Comparison of ENCODE assay signal across 11 cellular contexts in genomic region chr11:90639687-90640086, GRCh38.
A peak's percentile ranks its signal among the peaks of the same experiment; 100 is the strongest.
DNase-seq lines count a peak whose midpoint lies in the region; ATAC-seq and TF ChIP-seq lines count a peak whose summit lies in the region.
"Had no signal": no experiment of that assay in that cellular context is flagged by ENCODE, and none has a peak within 500 bp of the region (broad histone marks: within the 10 kb centered on the region; RNA-seq: fewer than 3 reads in every experiment).

No MANE protein-coding gene starts in this region.

- DNase-seq in SK-N-SH (no peak), SK-MEL-5 (ENCODE audit: low read depth, low spot score) (peak; percentile 33), stromal cell of bone marrow (ENCODE audit: low read depth) (peak; percentile 1), NCI-H1048 (lab: John Stamatoyannopoulos, UW) (no peak), pons (ENCODE audit: low spot score) (no peak)
- no peak for DNase-seq in activated naive CD8-positive, alpha-beta T cell treated with anti-CD3 and anti-CD28 coated beads, Interleukin-2, amount 50 U/mL, for 24 hours
- DNase-seq: activated CD4-positive, alpha-beta T cell treated with anti-CD3 and anti-CD28 coated beads, Interleukin-2, amount 50 U/mL, for 1 hour; activated naive CD8-positive, alpha-beta T cell treated with anti-CD3 and anti-CD28 coated beads for 36 hours had no signal

- H3K27ac Mint-ChIP-seq in activated naive CD8-positive, alpha-beta T cell treated with anti-CD3 and anti-CD28 coated beads, Interleukin-2, amount 50 U/mL, for 24 hours, result no peak overlapping the region
- H3K27ac Mint-ChIP-seq: activated naive CD8-positive, alpha-beta T cell treated with anti-CD3 and anti-CD28 coated beads for 36 hours; stimulated activated naive CD8-positive, alpha-beta T cell treated with anti-CD3 and anti-CD28 coated beads, Interleukin-15, Interleukin-2, amounts not matched to agents 100 ng/mL and 50 ng/mL, for 24 hours had no signal

- H3K27ac ChIP-seq in SK-N-SH (ENCODE audit: low read depth in 2 of 2, low read length in 1 of 2) (no peak overlapping the region), gastroesophageal sphincter (no peak overlapping the region)

- WGBS in SK-N-SH (ENCODE audit: low lambda C conversion rate), result 7% methylated on average over 1 of the region's 1 CpG
- 0% methylated on average over 1 of the region's 1 CpG; no CpG with 5 or more reads in 1 of the 2 donors for WGBS in gastroesophageal sphincter (ENCODE audit: low coverage in 1 of 2), 2 donors

- no peak overlapping the region for H3K4me2 ChIP-seq in SK-N-SH

- H3K27me3 ChIP-seq in SK-N-SH (ENCODE audit: insufficient read depth), result no peaks in the 10 kb centered on the region
- no peaks in the 10 kb centered on the region for H3K27me3 ChIP-seq in gastroesophageal sphincter

- TF ChIP-seq RAD21 in SK-N-SH (IDR thresholded peaks at IDR 0.05; ENCODE audit: low read length), result peak; percentile 56

- no peaks in the 10 kb centered on the region for H3K79me2 ChIP-seq in SK-N-SH (ENCODE audit: insufficient read depth)

- H3K4me3 ChIP-seq in SK-N-SH (ENCODE audit: low read depth in 2 of 2, low read length in 1 of 2) (no peak overlapping the region), gastroesophageal sphincter (no peak overlapping the region)

- no peak for TF ChIP-seq POLR2A in gastroesophageal sphincter (IDR thresholded peaks at IDR 0.05)

- CTCF ChIA-PET in SK-N-SH (lab: Yijun Ruan, JAX), result interaction anchor here (0.6 to 2.1 kb wide), 6 partner anchors 19 to 1293 kb away, joined by 3 to 8 read pairs (median 4); no protein-coding TSS in a partner anchor

- H3K9me3 ChIP-seq in SK-N-SH (no peaks in the 10 kb centered on the region), gastroesophageal sphincter (no peaks in the 10 kb centered on the region)

- H3K27me3 Mint-ChIP-seq in activated naive CD8-positive, alpha-beta T cell treated with anti-CD3 and anti-CD28 coated beads, Interleukin-2, amount 50 U/mL, for 24 hours, result no peaks in the 10 kb centered on the region
- H3K27me3 Mint-ChIP-seq: activated naive CD8-positive, alpha-beta T cell treated with anti-CD3 and anti-CD28 coated beads for 36 hours; stimulated activated naive CD8-positive, alpha-beta T cell treated with anti-CD3 and anti-CD28 coated beads, Interleukin-15, Interleukin-2, amounts not matched to agents 100 ng/mL and 50 ng/mL, for 24 hours had no signal

- H3K36me3 ChIP-seq in SK-N-SH (replicated peaks in 1 of 2; ENCODE audit: control insufficient read depth in 1 of 2, insufficient read depth in 2 of 2, low read length in 1 of 2), result no peaks in the 10 kb centered on the region
- no peaks in the 10 kb centered on the region for H3K36me3 ChIP-seq in gastroesophageal sphincter

- ATAC-seq in SK-N-SH treated with all-trans-retinoic acid at 6 μM for 48 hours (no peak), gastroesophageal sphincter (peak; percentile 31)
- ATAC-seq in activated naive CD8-positive, alpha-beta T cell treated with anti-CD3 and anti-CD28 coated beads, Interleukin-2, amount 50 U/mL, for 24 hours, result no peak

- TF ChIP-seq EP300 in SK-N-SH (IDR thresholded peaks at IDR 0.05; ENCODE audit: borderline replicate concordance in 1 of 2, low read depth in 1 of 2, low read length in 1 of 2), result no peak
- TF ChIP-seq EP300 in gastroesophageal sphincter (IDR thresholded peaks at IDR 0.05), result no peak

- no peak overlapping the region for H2AFZ ChIP-seq in SK-N-SH (ENCODE audit: low read depth)

- no peak overlapping the region for H3K9ac ChIP-seq in SK-N-SH

- POLR2A ChIA-PET in SK-N-SH (lab: Yijun Ruan, JAX), result no interaction called here

- no peaks in the 10 kb centered on the region for H4K20me1 ChIP-seq in SK-N-SH (ENCODE audit: insufficient read depth)

- no peaks in the 10 kb centered on the region for H3K9me2 ChIP-seq in SK-N-SH

- no peak overlapping the region for H3K4me3 Mint-ChIP-seq in activated naive CD8-positive, alpha-beta T cell treated with anti-CD3 and anti-CD28 coated beads, Interleukin-2, amount 50 U/mL, for 24 hours
- H3K4me3 Mint-ChIP-seq: activated naive CD8-positive, alpha-beta T cell treated with anti-CD3 and anti-CD28 coated beads for 36 hours; stimulated activated naive CD8-positive, alpha-beta T cell treated with anti-CD3 and anti-CD28 coated beads, Interleukin-15, Interleukin-2, amounts not matched to agents 100 ng/mL and 50 ng/mL, for 24 hours had no signal

- in situ Hi-C loops in SK-MEL-5 (cut with HindIII; ENCODE audit: low pct_unique_long_range_greater_than_20kb, low sequenced_read_pairs), result no loop called here

- H3K4me1 Mint-ChIP-seq in activated naive CD8-positive, alpha-beta T cell treated with anti-CD3 and anti-CD28 coated beads, Interleukin-2, amount 50 U/mL, for 24 hours, result no peaks in the 10 kb centered on the region
- H3K4me1 Mint-ChIP-seq: activated naive CD8-positive, alpha-beta T cell treated with anti-CD3 and anti-CD28 coated beads for 36 hours had no signal

- peak; percentile 41 for TF ChIP-seq CTCF in SK-N-SH (IDR thresholded peaks at IDR 0.05)
- peak in 2 of 4 experiments; percentile 8 to 50 for TF ChIP-seq CTCF in gastroesophageal sphincter (IDR thresholded peaks at IDR 0.05)

- H3K9me3 Mint-ChIP-seq in activated naive CD8-positive, alpha-beta T cell treated with anti-CD3 and anti-CD28 coated beads, Interleukin-2, amount 50 U/mL, for 24 hours, result peaks cover 9% of the 10 kb centered on the region

- H3K36me3 Mint-ChIP-seq in activated naive CD8-positive, alpha-beta T cell treated with anti-CD3 and anti-CD28 coated beads, Interleukin-2, amount 50 U/mL, for 24 hours (ENCODE audit: low read depth), result no peaks in the 10 kb centered on the region
- H3K36me3 Mint-ChIP-seq: activated naive CD8-positive, alpha-beta T cell treated with anti-CD3 and anti-CD28 coated beads for 36 hours had no signal

- no peaks in the 10 kb centered on the region for H3K4me1 ChIP-seq in SK-N-SH (ENCODE audit: control insufficient read depth in 1 of 2, insufficient read depth in 2 of 2, low read depth in 1 of 2, low read length in 1 of 2)
- H3K4me1 ChIP-seq in gastroesophageal sphincter, result no peaks in the 10 kb centered on the region

- H3F3A ChIP-seq in SK-N-SH (replicated peaks; ENCODE audit: insufficient read depth), result no peaks in the 10 kb centered on the region

TF ChIP-seq in SK-N-SH, 30 proteins besides CTCF, POLR2A, EP300 and RAD21 (continues in another document):
- TF ChIP-seq, protein P1, sequence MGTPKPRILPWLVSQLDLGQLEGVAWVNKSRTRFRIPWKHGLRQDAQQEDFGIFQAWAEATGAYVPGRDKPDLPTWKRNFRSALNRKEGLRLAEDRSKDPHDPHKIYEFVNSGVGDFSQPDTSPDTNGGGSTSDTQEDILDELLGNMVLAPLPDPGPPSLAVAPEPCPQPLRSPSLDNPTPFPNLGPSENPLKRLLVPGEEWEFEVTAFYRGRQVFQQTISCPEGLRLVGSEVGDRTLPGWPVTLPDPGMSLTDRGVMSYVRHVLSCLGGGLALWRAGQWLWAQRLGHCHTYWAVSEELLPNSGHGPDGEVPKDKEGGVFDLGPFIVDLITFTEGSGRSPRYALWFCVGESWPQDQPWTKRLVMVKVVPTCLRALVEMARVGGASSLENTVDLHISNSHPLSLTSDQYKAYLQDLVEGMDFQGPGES (IDR thresholded peaks at IDR 0.05; ENCODE audit: low read depth, low read length), result no peak
- no peak for TF ChIP-seq POLR2AphosphoS5 (IDR thresholded peaks at IDR 0.05; ENCODE audit: low read depth, low read length)

TF ChIP-seq in SK-N-SH treated with all-trans-retinoic acid at 6 μM for 48 hours, 23 proteins besides CTCF, POLR2A, EP300 and RAD21 (continues in another document):
- no peak for TF ChIP-seq SNAI2 (CRISPR knock-in tag; IDR thresholded peaks at IDR 0.05)
- no peak for TF ChIP-seq OSR1 (CRISPR knock-in tag; IDR thresholded peaks at IDR 0.05)
- TF ChIP-seq ARNTL (CRISPR knock-in tag; IDR thresholded peaks at IDR 0.05; ENCODE audit: borderline replicate concordance, low read depth), result no peak
- TF ChIP-seq CREB5 (CRISPR knock-in tag; IDR thresholded peaks at IDR 0.05; ENCODE audit: low read depth), result no peak
- TF ChIP-seq ISL1 (CRISPR knock-in tag; IDR thresholded peaks at IDR 0.05), result no peak
- no peak for TF ChIP-seq TCF4 (CRISPR knock-in tag; IDR thresholded peaks at IDR 0.05; ENCODE audit: borderline replicate concordance)
- TF ChIP-seq PATZ1 (CRISPR knock-in tag; IDR thresholded peaks at IDR 0.05; ENCODE audit: borderline replicate concordance), result no peak
- TF ChIP-seq ZFP3 (CRISPR knock-in tag; IDR thresholded peaks at IDR 0.05), result no peak
- no peak for TF ChIP-seq ZC3H10 (CRISPR knock-in tag; IDR thresholded peaks at IDR 0.05)

Comparison
In these comparisons a context has a peak if more than half of its experiments do, and no peak if none do; other contexts are left out.
1. DNase-seq: peak in SK-MEL-5 (single experiment) and stromal cell of bone marrow (single experiment); none in SK-N-SH (single experiment), NCI-H1048 (single experiment), pons (single experiment) and activated naive CD8-positive, alpha-beta T cell treated with anti-CD3 and anti-CD28 coated beads, Interleukin-2, amount 50 U/mL, for 24 hours (single experiment).